1 cellular context compared by ENCODE assay signal in genomic region chr7:27182861-27183681, GRCh38.
A peak's percentile ranks its signal among the peaks of the same experiment; 100 is the strongest.
TF ChIP-seq lines count a peak whose summit lies in the region.

No MANE protein-coding gene starts in this region.

TF ChIP-seq in HepG2, 621 proteins besides CTCF, POLR2A, EP300 and RAD21 (continued from another document):
- no peak for TF ChIP-seq RXRB (CRISPR knock-in tag; IDR thresholded peaks at IDR 0.05; ENCODE audit: borderline replicate concordance)
- TF ChIP-seq ZFP62 (CRISPR knock-in tag; IDR thresholded peaks at IDR 0.05) = no peak
- TF ChIP-seq SP4 (CRISPR knock-in tag; IDR thresholded peaks at IDR 0.05) = no peak
- 0 out of 2 replicates have a peak, but pooled peaks have one; percentile 9 for TF ChIP-seq MYPOP (CRISPR knock-in tag; IDR thresholded peaks at IDR 0.05)
- TF ChIP-seq MTF1 (CRISPR knock-in tag; IDR thresholded peaks at IDR 0.05) = no peak
- 0 out of 2 replicates have a peak, but pooled peaks have one; percentile 12 for TF ChIP-seq ZNF687 (CRISPR knock-in tag; IDR thresholded peaks at IDR 0.05)
- peak; percentile 8 for TF ChIP-seq HNRNPLL (IDR thresholded peaks at IDR 0.05; ENCODE audit: low read depth, low read length, poor library complexity, severe bottlenecking)
